In genomic region chr14:99190696-99191662, GRCh38 we compare ENCODE assay signal across 8 cellular contexts.
A peak's percentile ranks its signal among the peaks of the same experiment; 100 is the strongest.
DNase-seq lines count a peak whose midpoint lies in the region; ATAC-seq lines count a peak whose summit lies in the region.
"Had no signal": no experiment of that assay in that cellular context is flagged by ENCODE, and none has a peak within 500 bp of the region (broad histone marks: within the 10 kb centered on the region; RNA-seq: fewer than 3 reads in every experiment).

No MANE protein-coding gene starts in this region.

- no peaks in the 10 kb centered on the region for H3K4me1 ChIP-seq in Karpas-422 (ENCODE audit: low read length)
- peaks cover 89% of the 10 kb centered on the region for H3K4me1 ChIP-seq in effector memory CD4-positive, alpha-beta T cell (ENCODE audit: control insufficient read depth, insufficient read depth, low read length, poor library complexity, severe bottlenecking)

- no peaks in the 10 kb centered on the region for H3K27me3 Mint-ChIP-seq in activated CD4-positive, alpha-beta memory T cell treated with anti-CD3 and anti-CD28 coated beads for 36 hours

- H3K9me3 ChIP-seq in Karpas-422 (ENCODE audit: low read length): no peaks in the 10 kb centered on the region
- no peaks in the 10 kb centered on the region for H3K9me3 ChIP-seq in effector memory CD4-positive, alpha-beta T cell (ENCODE audit: control insufficient read depth, low read length)

- no peaks in the 10 kb centered on the region for H3K36me3 ChIP-seq in Karpas-422 (ENCODE audit: insufficient read depth, low read length)
- H3K36me3 ChIP-seq in effector memory CD4-positive, alpha-beta T cell (ENCODE audit: control insufficient read depth, insufficient read depth, low read length): no peaks in the 10 kb centered on the region

- no peak overlapping the region for H3K4me3 ChIP-seq in Karpas-422 (ENCODE audit: low read length)
- H3K4me3 ChIP-seq in effector memory CD4-positive, alpha-beta T cell (ENCODE audit: insufficient read depth, low read depth, low read length, poor library complexity, severe bottlenecking): peak overlapping the region; percentile 16

- no peaks in the 10 kb centered on the region for H4K20me1 ChIP-seq in Karpas-422 (ENCODE audit: insufficient read depth, low read depth, low read length)

- no peak for ATAC-seq in stimulated activated effector memory CD8-positive, alpha-beta T cell treated with anti-CD3 and anti-CD28 coated beads, Interleukin-12 subunit alpha, Interleukin-12 subunit beta, amount 100 ng/mL, for 72 hours
- ATAC-seq in GM19035 (IDR thresholded peaks at IDR 0.05; ENCODE audit: unreplicated experiment): no peak
- ATAC-seq in GM21576 (IDR thresholded peaks at IDR 0.05; ENCODE audit: unreplicated experiment): no peak

- H3K27ac ChIP-seq in Karpas-422 (ENCODE audit: low read length): no peak overlapping the region
- H3K27ac ChIP-seq in effector memory CD4-positive, alpha-beta T cell (ENCODE audit: insufficient read depth, low read length, poor library complexity, severe bottlenecking): peak overlapping the region; percentile 88

- peaks cover 92% of the 10 kb centered on the region for H3K4me1 Mint-ChIP-seq in activated CD4-positive, alpha-beta memory T cell treated with anti-CD3 and anti-CD28 coated beads for 36 hours (ENCODE audit: low read depth)
- peaks cover 96% of the 10 kb centered on the region for H3K4me1 Mint-ChIP-seq in stimulated activated effector memory CD8-positive, alpha-beta T cell treated with anti-CD3 and anti-CD28 coated beads, Interleukin-12 subunit alpha, Interleukin-12 subunit beta, amount 100 ng/mL, for 72 hours

- no peaks in the 10 kb centered on the region for H3K79me2 ChIP-seq in Karpas-422 (ENCODE audit: low read length)

- no peak overlapping the region for H3K9ac ChIP-seq in Karpas-422 (ENCODE audit: low read length)

- peak overlapping the region; percentile 84 for H3K4me3 Mint-ChIP-seq in activated CD4-positive, alpha-beta memory T cell treated with anti-CD3 and anti-CD28 coated beads for 36 hours
- peak overlapping the region; percentile 80 for H3K4me3 Mint-ChIP-seq in stimulated activated effector memory CD8-positive, alpha-beta T cell treated with anti-CD3 and anti-CD28 coated beads, Interleukin-12 subunit alpha, Interleukin-12 subunit beta, amount 100 ng/mL, for 72 hours

- H3K9me3 Mint-ChIP-seq in activated CD4-positive, alpha-beta memory T cell treated with anti-CD3 and anti-CD28 coated beads for 36 hours: no peaks in the 10 kb centered on the region
- no peaks in the 10 kb centered on the region for H3K9me3 Mint-ChIP-seq in stimulated activated effector memory CD8-positive, alpha-beta T cell treated with anti-CD3 and anti-CD28 coated beads, Interleukin-12 subunit alpha, Interleukin-12 subunit beta, amount 100 ng/mL, for 72 hours

- intact Hi-C loops in activated CD4-positive, alpha-beta memory T cell treated with anti-CD3 and anti-CD28 coated beads for 36 hours (cut with micrococcal nuclease): loop anchor here (2.0 to 10.0 kb wide), 5 partner anchors 224 to 1486 kb away; no protein-coding TSS in a partner anchor

- POLR2A ChIA-PET in activated CD4-positive, alpha-beta memory T cell treated with anti-CD3 and anti-CD28 coated beads for 36 hours (lab: Charles Lee): interaction anchor here (0.6 to 4.2 kb wide), 13 partner anchors 22 to 77 kb away, joined by 3 to 49 read pairs (median 4); no protein-coding TSS in a partner anchor

- no peaks in the 10 kb centered on the region; the same call in 1 of the 2 replicates for H3K27me3 ChIP-seq in Karpas-422 (ENCODE audit: low read length)
- H3K27me3 ChIP-seq in effector memory CD4-positive, alpha-beta T cell (replicated peaks; ENCODE audit: control insufficient read depth, insufficient read depth, low read length, poor library complexity, severe bottlenecking): no peaks in the 10 kb centered on the region

- DNase-seq in Karpas-422 (peak; percentile 49), inferior parietal cortex (ENCODE audit: extremely low spot score) (no peak)
- DNase-seq in activated CD4-positive, alpha-beta memory T cell treated with anti-CD3 and anti-CD28 coated beads for 36 hours: peak; percentile 57
- DNase-seq in effector memory CD4-positive, alpha-beta T cell: no peak
- no peak for DNase-seq in stimulated activated effector memory CD8-positive, alpha-beta T cell treated with anti-CD3 and anti-CD28 coated beads, Interleukin-12 subunit alpha, Interleukin-12 subunit beta, amount 100 ng/mL, for 72 hours (ENCODE audit: low spot score in 2 of 2)
- DNase-seq: NCI-H2171 treated with DMSO at 0.1 percent for 48 hours had no signal

- no peak overlapping the region for H3K4me2 ChIP-seq in Karpas-422 (ENCODE audit: low read depth, low read length, poor library complexity, severe bottlenecking)

- CTCF ChIA-PET in activated CD4-positive, alpha-beta memory T cell treated with anti-CD3 and anti-CD28 coated beads for 36 hours (lab: Charles Lee): interaction anchor here (0.6 to 12.0 kb wide), 7 partner anchors 12 to 1213 kb away, joined by 3 to 130 read pairs (median 3); no protein-coding TSS in a partner anchor

- peak overlapping the region; percentile 88 for H3K27ac Mint-ChIP-seq in activated CD4-positive, alpha-beta memory T cell treated with anti-CD3 and anti-CD28 coated beads for 36 hours
- H3K27ac Mint-ChIP-seq in stimulated activated effector memory CD8-positive, alpha-beta T cell treated with anti-CD3 and anti-CD28 coated beads, Interleukin-12 subunit alpha, Interleukin-12 subunit beta, amount 100 ng/mL, for 72 hours: peak overlapping the region; percentile 92

- H2AFZ ChIP-seq in Karpas-422 (ENCODE audit: low read length): no peak overlapping the region

- H3K9me2 ChIP-seq in Karpas-422 (replicated peaks; ENCODE audit: insufficient read depth, low read length): no peaks in the 10 kb centered on the region

- peaks cover 24% of the 10 kb centered on the region for H3K36me3 Mint-ChIP-seq in activated CD4-positive, alpha-beta memory T cell treated with anti-CD3 and anti-CD28 coated beads for 36 hours
- H3K36me3 Mint-ChIP-seq in stimulated activated effector memory CD8-positive, alpha-beta T cell treated with anti-CD3 and anti-CD28 coated beads, Interleukin-12 subunit alpha, Interleukin-12 subunit beta, amount 100 ng/mL, for 72 hours: peaks cover 48% of the 10 kb centered on the region

Comparison
In these comparisons a context has a peak if more than half of its experiments do, and no peak if none do; other contexts are left out.
1. DNase-seq: peak in Karpas-422 (single experiment) and activated CD4-positive, alpha-beta memory T cell treated with anti-CD3 and anti-CD28 coated beads for 36 hours (single experiment); none in effector memory CD4-positive, alpha-beta T cell (0 of 3), stimulated activated effector memory CD8-positive, alpha-beta T cell treated with anti-CD3 and anti-CD28 coated beads, Interleukin-12 subunit alpha, Interleukin-12 subunit beta, amount 100 ng/mL, for 72 hours (0 of 2) and inferior parietal cortex (single experiment).